14 cellular contexts compared by ENCODE assay signal in the genomic region with DNA sequence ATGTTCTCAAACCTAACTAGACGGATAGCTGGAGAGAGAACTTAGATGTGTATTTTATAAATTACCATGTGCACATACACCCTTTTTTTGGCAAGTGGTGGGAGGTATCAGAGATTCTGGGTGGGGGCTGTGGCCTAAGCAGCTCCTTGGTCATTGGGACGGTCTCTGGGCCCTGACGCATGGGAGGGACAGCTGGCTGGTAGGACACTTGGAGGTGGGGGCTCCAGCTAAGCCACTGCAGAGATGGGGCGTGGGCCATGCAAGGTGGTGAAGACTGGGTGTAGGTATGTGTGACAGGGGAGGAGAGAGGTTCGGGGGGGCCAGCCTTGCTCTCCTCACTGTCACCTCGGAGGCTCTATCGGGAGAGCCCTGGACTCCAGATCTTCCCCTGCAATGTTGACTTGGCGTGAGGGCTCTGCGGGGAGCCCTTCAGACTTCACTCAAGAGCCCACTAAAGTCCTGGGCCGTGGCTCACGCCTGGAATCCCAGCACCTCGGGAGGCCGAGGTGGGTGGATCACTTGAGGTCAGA. TPM values are rescaled to one million over a fixed set of nuclear protein-coding genes. Genes with fewer than 3 reads are reported as not detected.
A peak's percentile ranks its signal among the peaks of the same experiment; 100 is the strongest.
DNase-seq lines count a peak whose midpoint lies in the region; TF ChIP-seq lines count a peak whose summit lies in the region.
"Had no signal": no experiment of that assay in that cellular context is flagged by ENCODE, and none has a peak within 500 bp of the region (broad histone marks: within the 10 kb centered on the region; RNA-seq: fewer than 3 reads in every experiment).

No MANE protein-coding gene starts in this region.

- H3K4me3 ChIP-seq in spleen (no peak overlapping the region), BE2C (ENCODE audit: low read depth, low read length) (no peak overlapping the region)
- H3K4me3 ChIP-seq: A549; BLaER1 treated with 17β-estradiol and CSF1 and Interleukin-3, amounts not matched to agents 10 nM and 100 nM; GM23338 had no signal

- intact Hi-C loops in spleen (cut with DNase I; ENCODE audit: low total_unique reads), result no loop called here

- TF ChIP-seq POLR2A in spleen (IDR thresholded peaks at IDR 0.05), result no peak

- H3K4me1 ChIP-seq in spleen (peaks cover 7 to 56% (median 25%) of the 10 kb centered on the region in 6 donors), BE2C (peaks cover 1% of the 10 kb centered on the region)

- 87 to 94% (median 90%) methylated on average over 11 to 13 of the region's 13 CpGs for WGBS in spleen, 5 donors

- no peak for TF ChIP-seq CTCF in spleen (IDR thresholded peaks at IDR 0.05 in 8 of 11, conservative IDR thresholded peaks at IDR 0.05 in 3 of 11)
- TF ChIP-seq CTCF in type B pancreatic cell (conservative IDR thresholded peaks at IDR 0.05), result no peak
- no peak for TF ChIP-seq CTCF in BE2C (IDR thresholded peaks at IDR 0.05; ENCODE audit: low read depth, low read length)

- H3K9me3 ChIP-seq in spleen, result no peaks in the 10 kb centered on the region
- H3K9me3 ChIP-seq in BE2C, result no peaks in the 10 kb centered on the region
- H3K9me3 ChIP-seq: A549; BLaER1 treated with 17β-estradiol and CSF1 and Interleukin-3, amounts not matched to agents 10 nM and 100 nM had no signal

- no peak overlapping the region for H3K27ac Mint-ChIP-seq in type B pancreatic cell
- H3K27ac Mint-ChIP-seq: CD4-positive, CD25-positive, alpha-beta regulatory T cell; GM23338 had no signal

- H3K27ac ChIP-seq in spleen, result no peak overlapping the region
- H3K27ac ChIP-seq: HL-60 had no signal

- H3K4me1 Mint-ChIP-seq in type B pancreatic cell (ENCODE audit: unreplicated experiment), result peaks cover 7% of the 10 kb centered on the region
- H3K4me1 Mint-ChIP-seq: GM23338 had no signal

- H3K36me3 Mint-ChIP-seq in type B pancreatic cell, result no peaks in the 10 kb centered on the region
- H3K36me3 Mint-ChIP-seq: CD4-positive, CD25-positive, alpha-beta regulatory T cell had no signal

- H3K4me3 Mint-ChIP-seq in type B pancreatic cell, result no peak overlapping the region
- H3K4me3 Mint-ChIP-seq: CD4-positive, CD25-positive, alpha-beta regulatory T cell; GM23338 had no signal

- H3K27me3 ChIP-seq in spleen (replicated peaks in 1 of 7) (peaks cover 0 to 19% (median 0%) of the 10 kb centered on the region in 7 donors), BE2C (no peaks in the 10 kb centered on the region)
- H3K27me3 ChIP-seq: BLaER1 treated with 17β-estradiol and CSF1 and Interleukin-3, amounts not matched to agents 10 nM and 100 nM had no signal

- H3K36me3 ChIP-seq in spleen, result no peaks in the 10 kb centered on the region
- no peaks in the 10 kb centered on the region for H3K36me3 ChIP-seq in BE2C
- H3K36me3 ChIP-seq: BLaER1 treated with 17β-estradiol and CSF1 and Interleukin-3, amounts not matched to agents 10 nM and 100 nM had no signal

- DNase-seq in AG20443 (ENCODE audit: low spot score) (peak; percentile 1), D341Med (ENCODE audit: low spot score) (peak; percentile 20), mesenteric fat pad (ENCODE audit: low spot score) (peak; percentile 73), spleen (peak; percentile 50), type B pancreatic cell (ENCODE audit: extremely low spot score, unreplicated experiment) (no peak), Kasumi-1 (lab: John Stamatoyannopoulos, UW) (no peak), BE2C (no peak)
- DNase-seq: CD4-positive, CD25-positive, alpha-beta regulatory T cell; DMS 273 treated with DMSO at 0.1 percent for 48 hours; H7 had no signal

- no peaks in the 10 kb centered on the region for H3K9me3 Mint-ChIP-seq in type B pancreatic cell

- H3K27me3 Mint-ChIP-seq in type B pancreatic cell, result peaks cover 17% of the 10 kb centered on the region
- H3K27me3 Mint-ChIP-seq: CD4-positive, CD25-positive, alpha-beta regulatory T cell had no signal

RNA-seq across cellular contexts. Expression of a gene that starts 17.1 kb away (rescaled TPM):
- total RNA-seq in mesenteric fat pad (563 TPM), spleen (100 to 1,000 TPM in 1 of 7 donors, 10 to 100 TPM in 6; 26.5 to 101 (median 69.9) TPM), type B pancreatic cell (ENCODE audit: low replicate concordance) (8.7 and 9.4 TPM in 2 replicates)
- 10 to 100 TPM; 14.7 to 29.1 (median 25.3) TPM for polyA plus RNA-seq in spleen
- 11.1 TPM for polyA plus RNA-seq in BE2C (2012; ENCODE audit: insufficient read depth, insufficient read length, low read depth)
- total RNA-seq: CD4-positive, CD25-positive, alpha-beta regulatory T cell had no signal
- polyA plus RNA-seq: CD4-positive, CD25-positive, alpha-beta regulatory T cell had no signal

RNA-seq across cellular contexts. Expression of a gene that starts 31.5 kb away (rescaled TPM):
- total RNA-seq in mesenteric fat pad (37.9 TPM), spleen (10 to 100 TPM; 48.1 to 76.6 (median 61.2) TPM), type B pancreatic cell (ENCODE audit: low replicate concordance) (75.1 and 105 TPM in 2 replicates)
- 10 to 100 TPM; 11.2 to 22.1 (median 12.3) TPM for polyA plus RNA-seq in spleen
- 99.6 TPM for polyA plus RNA-seq in BE2C (2012; ENCODE audit: insufficient read depth, insufficient read length, low read depth)

RNA-seq across cellular contexts. Expression of a gene that starts 33.5 kb away (rescaled TPM):
- total RNA-seq in mesenteric fat pad (38.8 TPM), spleen (100 to 1,000 TPM in 3 of 7 donors, 10 to 100 TPM in 4; 54.7 to 148 (median 99.4) TPM), type B pancreatic cell (ENCODE audit: low replicate concordance) (45.0 and 72.6 TPM in 2 replicates)
- polyA plus RNA-seq in spleen, result 100 to 1,000 TPM in 1 of 3 donors, 10 to 100 TPM in 2; 25.0 to 101 (median 43.6) TPM
- 68.4 TPM for polyA plus RNA-seq in BE2C (2012; ENCODE audit: insufficient read depth, insufficient read length, low read depth)

Comparison
In these comparisons a context has a peak if more than half of its experiments do, and no peak if none do; other contexts are left out.
1. DNase-seq: peak in AG20443 (single experiment), D341Med (single experiment), mesenteric fat pad (single experiment) and spleen (single experiment); none in type B pancreatic cell (single experiment), Kasumi-1 (0 of 2) and BE2C (single experiment).